9 cellular contexts compared by ENCODE assay signal in genomic region chr16:10182186-10182683, GRCh38. TPM values are rescaled to one million over a fixed set of nuclear protein-coding genes. Genes with fewer than 3 reads are reported as not detected.
A peak's percentile ranks its signal among the peaks of the same experiment; 100 is the strongest.
DNase-seq lines count a peak whose midpoint lies in the region; ATAC-seq and TF ChIP-seq lines count a peak whose summit lies in the region.
"Had no signal": no experiment of that assay in that cellular context is flagged by ENCODE, and none has a peak within 500 bp of the region (broad histone marks: within the 10 kb centered on the region; RNA-seq: fewer than 3 reads in every experiment).

Gene GRIN2A (minus strand): TSS chr16:10182428. CDS start chr16:10180411, 2,017 bp downstream.

- H3K27ac Mint-ChIP-seq in activated naive CD4-positive, alpha-beta T cell treated with anti-CD3 and anti-CD28 coated beads for 36 hours: no peak within 1 kb of the TSS
- H3K27ac Mint-ChIP-seq: CD8-positive, alpha-beta memory T cell had no signal

- no peak for TF ChIP-seq POLR2A in vagina (IDR thresholded peaks at IDR 0.05)

- H3K36me3 ChIP-seq in cardiac muscle cell (no peaks in the 10 kb centered on the region), ectodermal cell (ENCODE audit: control insufficient read depth, insufficient read depth, low read length) (no peaks in the 10 kb centered on the region), muscle layer of duodenum (ENCODE audit: control insufficient read depth in 1 of 2, insufficient read depth in 2 of 2, low read length in 2 of 2) (no peaks in the 10 kb centered on the region), vagina (no peaks in the 10 kb centered on the region)

- H3K4me1 Mint-ChIP-seq in activated naive CD4-positive, alpha-beta T cell treated with anti-CD3 and anti-CD28 coated beads for 36 hours (ENCODE audit: low read depth): peaks cover 16% of the 10 kb centered on the region

- no peak for ATAC-seq in Right ventricle myocardium superior (ENCODE audit: poor library complexity)
- ATAC-seq in HG02970 (IDR thresholded peaks at IDR 0.05; ENCODE audit: low FRiP score, unreplicated experiment): no peak

- intact Hi-C loops in Right ventricle myocardium superior (cut with DNase I) (loop anchor here (10.0 kb wide), 2 partner anchors 527 to 927 kb away; no protein-coding TSS in a partner anchor), vagina (cut with DNase I) (no loop called here)
- intact Hi-C loops in activated naive CD4-positive, alpha-beta T cell treated with anti-CD3 and anti-CD28 coated beads for 36 hours (cut with micrococcal nuclease): no loop called here

- peak in 1 of 2 donors; percentile 22 for DNase-seq in cardiac muscle cell (ENCODE audit: low read depth in 1 of 2, low spot score in 1 of 2)
- DNase-seq in Right ventricle myocardium superior: no peak
- DNase-seq in vagina (ENCODE audit: extremely low spot score in 2 of 2): no peak
- no peak for DNase-seq in activated naive CD4-positive, alpha-beta T cell treated with anti-CD3 and anti-CD28 coated beads for 36 hours
- DNase-seq in stimulated activated naive CD4-positive, alpha-beta T cell treated with Interleukin-2 at 50 U/mL for 16 hours (lab: John Stamatoyannopoulos, UW): no peak
- DNase-seq: CD8-positive, alpha-beta memory T cell had no signal

- TF ChIP-seq CTCF in cardiac muscle cell (IDR thresholded peaks at IDR 0.05; ENCODE audit: low read depth, low read length) (no peak), vagina (IDR thresholded peaks at IDR 0.05) (no peak)

- H3K36me3 Mint-ChIP-seq in activated naive CD4-positive, alpha-beta T cell treated with anti-CD3 and anti-CD28 coated beads for 36 hours (ENCODE audit: low read depth): no peaks in the 10 kb centered on the region

- H3K4me1 ChIP-seq in cardiac muscle cell (ENCODE audit: low read depth) (peaks cover 3% of the 10 kb centered on the region), ectodermal cell (ENCODE audit: control insufficient read depth, insufficient read depth, low read length) (peaks cover 3% of the 10 kb centered on the region), muscle layer of duodenum (ENCODE audit: control insufficient read depth in 1 of 2, insufficient read depth in 2 of 2, low read length in 2 of 2) (peaks cover 0 to 28% of the 10 kb centered on the region in 2 donors), vagina (peaks cover 22% of the 10 kb centered on the region)

- H3K9me3 ChIP-seq in cardiac muscle cell (ENCODE audit: low read depth): no peaks in the 10 kb centered on the region
- no peaks in the 10 kb centered on the region for H3K9me3 ChIP-seq in ectodermal cell (ENCODE audit: control insufficient read depth, low read length)
- no peaks in the 10 kb centered on the region for H3K9me3 ChIP-seq in muscle layer of duodenum (ENCODE audit: control insufficient read depth in 1 of 2, low read length in 2 of 2)
- H3K9me3 ChIP-seq in vagina: no peaks in the 10 kb centered on the region

- peak within 1 kb of the TSS; percentile 33 for H3K4me3 ChIP-seq in cardiac muscle cell
- peak within 1 kb of the TSS; percentile 47 for H3K4me3 ChIP-seq in ectodermal cell (ENCODE audit: insufficient read depth, low read depth, low read length)
- H3K4me3 ChIP-seq in muscle layer of duodenum (ENCODE audit: low read depth in 1 of 2, low read length in 2 of 2): peak within 1 kb of the TSS; percentile 39 to 67
- peak within 1 kb of the TSS; percentile 18 to 24 for H3K4me3 ChIP-seq in vagina

- no peak within 1 kb of the TSS for H3K4me3 Mint-ChIP-seq in activated naive CD4-positive, alpha-beta T cell treated with anti-CD3 and anti-CD28 coated beads for 36 hours

- H3K27ac ChIP-seq in cardiac muscle cell (no peak within 1 kb of the TSS), ectodermal cell (ENCODE audit: insufficient read depth, low read depth, low read length, poor library complexity, severe bottlenecking) (no peak within 1 kb of the TSS), muscle layer of duodenum (ENCODE audit: low read length) (no peak within 1 kb of the TSS), vagina (no peak within 1 kb of the TSS)

- WGBS in ectodermal cell, 2 experiments: 0% methylated on average over 26 to 29 of the region's 29 CpGs

- H3K27me3 Mint-ChIP-seq in activated naive CD4-positive, alpha-beta T cell treated with anti-CD3 and anti-CD28 coated beads for 36 hours (ENCODE audit: low read depth): peaks cover 43% of the 10 kb centered on the region

- H3K27me3 ChIP-seq in cardiac muscle cell (peaks cover 50% of the 10 kb centered on the region), ectodermal cell (ENCODE audit: control insufficient read depth, insufficient read depth, low read length, poor library complexity, severe bottlenecking) (peaks cover 58% of the 10 kb centered on the region), muscle layer of duodenum (ENCODE audit: low read depth, low read length) (peaks cover 30% of the 10 kb centered on the region), vagina (no peaks in the 10 kb centered on the region)

- no peaks in the 10 kb centered on the region for H3K9me3 Mint-ChIP-seq in activated naive CD4-positive, alpha-beta T cell treated with anti-CD3 and anti-CD28 coated beads for 36 hours

- CTCF ChIA-PET in activated naive CD4-positive, alpha-beta T cell treated with anti-CD3 and anti-CD28 coated beads for 36 hours (lab: Charles Lee): interaction anchor here (0.6 kb wide), 1 partner anchor 604 kb away, joined by 3 read pairs; no protein-coding TSS in a partner anchor

RNA-seq across cellular contexts. Expression of gene GRIN2A, which starts in this region (rescaled TPM):
- total RNA-seq in cardiac muscle cell (1.7 and 5.5 TPM in 2 replicates), Right ventricle myocardium superior (4.1 TPM), vagina (1.5 TPM)
- 0.42 and 1.9 TPM in 2 replicates for polyA plus RNA-seq in cardiac muscle cell
- 0.89 TPM for polyA plus RNA-seq in ectodermal cell (2013, experiment 1 of 4)
- polyA plus RNA-seq in ectodermal cell (2013, experiment 2 of 4): 0.91 TPM
- 0.85 TPM for polyA plus RNA-seq in ectodermal cell (2013, experiment 3 of 4)
- 1.3 TPM for polyA plus RNA-seq in ectodermal cell (2013, experiment 4 of 4)
- not detected for total RNA-seq in activated naive CD4-positive, alpha-beta T cell treated with anti-CD3 and anti-CD28 coated beads for 36 hours
- total RNA-seq: CD8-positive, alpha-beta memory T cell had no signal
- polyA plus RNA-seq: CD8-positive, alpha-beta memory T cell had no signal
